Comparison of ENCODE assay signal across 16 cellular contexts in genomic region chr10:60417024-60417423, GRCh38. TPM values are rescaled to one million over a fixed set of nuclear protein-coding genes. Genes with fewer than 3 reads are reported as not detected.
DNase-seq lines count a peak whose midpoint lies in the region; ATAC-seq, FAIRE-seq and TF ChIP-seq lines count a peak whose summit lies in the region.
"Had no signal": no experiment of that assay in that cellular context is flagged by ENCODE, and none has a peak within 500 bp of the region (broad histone marks: within the 10 kb centered on the region; RNA-seq: fewer than 3 reads in every experiment).

No MANE protein-coding gene starts in this region.

- H3K79me2 ChIP-seq in smooth muscle cell (ENCODE audit: low read depth) = no peaks in the 10 kb centered on the region

- TF ChIP-seq CTCF in smooth muscle cell (IDR thresholded peaks at IDR 0.05; ENCODE audit: borderline replicate concordance, insufficient read depth, poor library complexity, severe bottlenecking) = no peak
- TF ChIP-seq CTCF in GM20000 (IDR thresholded peaks at IDR 0.05; ENCODE audit: extremely low read depth, missing control alignments) = no peak

- no peaks in the 10 kb centered on the region for H3K9me3 ChIP-seq in smooth muscle cell (replicated peaks; ENCODE audit: low read depth)
- no peaks in the 10 kb centered on the region for H3K9me3 ChIP-seq in aorta (ENCODE audit: control insufficient read depth, low read length)

- DNase-seq in H54 (ENCODE audit: insufficient read length, low spot score) (no peak), fibroblast of gingiva (ENCODE audit: low read depth) (peak; percentile 7), smooth muscle cell (lab: John Stamatoyannopoulos, UW; ENCODE audit: unreplicated experiment) (no peak), aorta (no peak), GM20000 (ENCODE audit: low spot score) (no peak)
- no peak for DNase-seq in activated T-cell treated with anti-CD3 and anti-CD28 coated beads, Interleukin-2, amount 50 U/mL, for 1 hour
- DNase-seq: C1 segment of cervical spinal cord, DND-41, Kasumi-1, NCI-H187, NCI-H226, NCI-H524 treated with DMSO at 0.1 percent for 48 hours had no signal

- H3K27ac ChIP-seq in smooth muscle cell (ENCODE audit: low read depth) = peak overlapping the region; percentile 28
- no peak overlapping the region for H3K27ac ChIP-seq in aorta (ENCODE audit: low read depth in 1 of 2, low read length in 2 of 2)

- peaks cover 3% of the 10 kb centered on the region for H3F3A ChIP-seq in smooth muscle cell (ENCODE audit: low read depth)

- no peak for TF ChIP-seq POLR2A in H54 (IDR thresholded peaks at IDR 0.05; ENCODE audit: low read depth, low read length)

- WGBS in smooth muscle cell (ENCODE audit: low lambda C conversion rate) = 49% methylated on average over 2 of the region's 2 CpGs
- 86 to 93% methylated on average over 2 of the region's 2 CpGs for WGBS in aorta, 2 donors

- no peak overlapping the region for H3K4me3 ChIP-seq in smooth muscle cell
- no peak overlapping the region for H3K4me3 ChIP-seq in aorta (ENCODE audit: low read length in 2 of 2)

- H3K27me3 ChIP-seq in smooth muscle cell (ENCODE audit: low read depth) (no peaks in the 10 kb centered on the region), aorta (ENCODE audit: control insufficient read depth in 1 of 2, insufficient read depth in 2 of 2, low read length in 1 of 2) (no peaks in the 10 kb centered on the region)

- H3K36me3 ChIP-seq in smooth muscle cell (ENCODE audit: low read depth) = no peaks in the 10 kb centered on the region
- H3K36me3 ChIP-seq in aorta (ENCODE audit: control insufficient read depth in 1 of 2, insufficient read depth in 2 of 2, low read length in 1 of 2) = no peaks in the 10 kb centered on the region

- FAIRE-seq in H54 (lab: Jason Lieb, UNC) = peak; percentile 67
- FAIRE-seq: H1 had no signal

- peaks cover 23% of the 10 kb centered on the region for H4K20me1 ChIP-seq in smooth muscle cell (ENCODE audit: low read depth)

- H3K4me2 ChIP-seq in smooth muscle cell = no peak overlapping the region

- H3K4me1 ChIP-seq in smooth muscle cell (ENCODE audit: low read depth) = peaks cover 7% of the 10 kb centered on the region
- H3K4me1 ChIP-seq in aorta (ENCODE audit: control insufficient read depth in 1 of 2, insufficient read depth in 2 of 2, low read length in 2 of 2) = no peaks in the 10 kb centered on the region

- no peak overlapping the region for H3K9ac ChIP-seq in smooth muscle cell (ENCODE audit: low read depth)

- intact Hi-C loops in aorta (cut with DNase I) = no loop called here

- ATAC-seq in SK-N-SH treated with all-trans-retinoic acid at 6 μM for 48 hours = peak; percentile 51
- ATAC-seq in aorta (ENCODE audit: low FRiP score) = no peak
- ATAC-seq: Panc1, Right ventricle myocardium inferior had no signal

- H2AFZ ChIP-seq in smooth muscle cell (ENCODE audit: low read depth) = no peak overlapping the region

TF ChIP-seq in SK-N-SH treated with all-trans-retinoic acid at 6 μM for 48 hours, 23 proteins besides CTCF, POLR2A, EP300 and RAD21:
- TF ChIP-seq ZFP3 (CRISPR knock-in tag; IDR thresholded peaks at IDR 0.05) (no peak), PATZ1 (CRISPR knock-in tag; IDR thresholded peaks at IDR 0.05; ENCODE audit: borderline replicate concordance) (peak; percentile 72; the same call in 1 of the 2 replicates), ISL1 (CRISPR knock-in tag; IDR thresholded peaks at IDR 0.05) (peak; percentile 57)

RNA-seq across cellular contexts. Expression of gene ANK3, which starts 27.3 kb away (rescaled TPM):
- total RNA-seq in smooth muscle cell (85.5 and 86.4 TPM in 2 replicates), aorta (10 to 100 TPM; 17.0 to 24.3 TPM)
- polyA plus RNA-seq in smooth muscle cell (28.2 and 41.2 TPM in 2 replicates), aorta (10 to 100 TPM; 16.5 to 38.2 TPM)
